In genomic region chr10:127715782-127716378, GRCh38 we compare ENCODE assay signal across 9 cellular contexts. TPM values are rescaled to one million over a fixed set of nuclear protein-coding genes. Genes with fewer than 3 reads are reported as not detected.
A peak's percentile ranks its signal among the peaks of the same experiment; 100 is the strongest.
DNase-seq lines count a peak whose midpoint lies in the region; TF ChIP-seq lines count a peak whose summit lies in the region.
"Had no signal": no experiment of that assay in that cellular context is flagged by ENCODE, and none has a peak within 500 bp of the region (broad histone marks: within the 10 kb centered on the region; RNA-seq: fewer than 3 reads in every experiment).

No MANE protein-coding gene starts in this region.

- no peak overlapping the region for H3K4me3 Mint-ChIP-seq in chondrocyte (ENCODE audit: unreplicated experiment)
- H3K4me3 Mint-ChIP-seq: T-cell had no signal

- no peak overlapping the region for H3K27ac Mint-ChIP-seq in chondrocyte (ENCODE audit: unreplicated experiment)
- H3K27ac Mint-ChIP-seq: T-cell had no signal

- no peaks in the 10 kb centered on the region for H3K9me2 ChIP-seq in DOHH2 (replicated peaks; ENCODE audit: control insufficient read depth, low read length)

- no peak overlapping the region for H3K27ac ChIP-seq in DOHH2 (ENCODE audit: low read depth, low read length)
- no peak overlapping the region for H3K27ac ChIP-seq in osteoblast (ENCODE audit: low read depth, low read length)
- no peak overlapping the region for H3K27ac ChIP-seq in vagina

- intact Hi-C loops in vagina (cut with DNase I): no loop called here

- no peaks in the 10 kb centered on the region for H3K4me1 Mint-ChIP-seq in chondrocyte (ENCODE audit: low read depth)
- H3K4me1 Mint-ChIP-seq: T-cell had no signal

- no peaks in the 10 kb centered on the region for H3K36me3 Mint-ChIP-seq in chondrocyte (ENCODE audit: low read depth)
- H3K36me3 Mint-ChIP-seq: T-cell had no signal

- H3K4me2 ChIP-seq in DOHH2 (ENCODE audit: low read length) (no peak overlapping the region), osteoblast (ENCODE audit: insufficient read depth, low read length) (no peak overlapping the region)

- no peaks in the 10 kb centered on the region for H3K9me3 Mint-ChIP-seq in chondrocyte (ENCODE audit: low read depth)
- H3K9me3 Mint-ChIP-seq: T-cell had no signal

- H3K4me3 ChIP-seq in DOHH2 (ENCODE audit: low read length): no peak overlapping the region
- no peak overlapping the region for H3K4me3 ChIP-seq in osteoblast (ENCODE audit: insufficient read depth, low read length)
- H3K4me3 ChIP-seq in HAP-1: no peak overlapping the region
- no peak overlapping the region for H3K4me3 ChIP-seq in vagina

- H3K27me3 ChIP-seq in DOHH2 (ENCODE audit: control insufficient read depth, low read length) (no peaks in the 10 kb centered on the region), osteoblast (ENCODE audit: insufficient read depth, low read length) (no peaks in the 10 kb centered on the region), HAP-1 (ENCODE audit: low read depth) (no peaks in the 10 kb centered on the region), vagina (no peaks in the 10 kb centered on the region)

- H3K4me1 ChIP-seq in DOHH2 (ENCODE audit: control insufficient read depth, low read length): no peaks in the 10 kb centered on the region
- no peaks in the 10 kb centered on the region for H3K4me1 ChIP-seq in osteoblast (ENCODE audit: insufficient read depth, low read length)
- no peaks in the 10 kb centered on the region for H3K4me1 ChIP-seq in HAP-1
- H3K4me1 ChIP-seq in vagina: no peaks in the 10 kb centered on the region

- DNase-seq in LoVo (ENCODE audit: low spot score) (peak; percentile 44), chondrocyte (ENCODE audit: low spot score) (no peak), osteoblast (ENCODE audit: insufficient read length, low spot score, missing footprints) (no peak), HAP-1 (ENCODE audit: low spot score in 2 of 2) (no peak), cortex of kidney (lab: John Stamatoyannopoulos, UW) (no peak), vagina (ENCODE audit: extremely low spot score in 2 of 2) (no peak), GM19238 (ENCODE audit: insufficient read length, low spot score) (no peak)
- DNase-seq: T-cell had no signal

- no peak overlapping the region for H2AFZ ChIP-seq in osteoblast (ENCODE audit: low read length)

- H4K20me1 ChIP-seq in DOHH2 (ENCODE audit: control insufficient read depth, insufficient read depth, low read depth, low read length): no peaks in the 10 kb centered on the region
- no peaks in the 10 kb centered on the region for H4K20me1 ChIP-seq in osteoblast (ENCODE audit: insufficient read depth, low read length)

- no peaks in the 10 kb centered on the region for H3K36me3 ChIP-seq in DOHH2 (ENCODE audit: control insufficient read depth, low read length)
- no peaks in the 10 kb centered on the region for H3K36me3 ChIP-seq in osteoblast (ENCODE audit: insufficient read depth, low read length)
- no peaks in the 10 kb centered on the region for H3K36me3 ChIP-seq in HAP-1 (replicated peaks)
- H3K36me3 ChIP-seq in vagina: no peaks in the 10 kb centered on the region

- H3K9me3 ChIP-seq in DOHH2 (ENCODE audit: control insufficient read depth, insufficient read depth, low read length) (no peaks in the 10 kb centered on the region), osteoblast (ENCODE audit: low read depth, low read length) (no peaks in the 10 kb centered on the region), HAP-1 (no peaks in the 10 kb centered on the region), vagina (no peaks in the 10 kb centered on the region)

- peaks cover 10% of the 10 kb centered on the region for H3K27me3 Mint-ChIP-seq in chondrocyte (ENCODE audit: low read depth)

- no peaks in the 10 kb centered on the region for H3F3A ChIP-seq in DOHH2 (ENCODE audit: control insufficient read depth, insufficient read depth)

- in situ Hi-C loops in HAP-1 (cut with MboI; ENCODE audit: low sequenced_read_pairs): loop anchor here (10.0 kb wide), 1 partner anchor 349 kb away; no protein-coding TSS in a partner anchor

- H3K79me2 ChIP-seq in DOHH2 (ENCODE audit: control insufficient read depth, low read length): no peaks in the 10 kb centered on the region
- H3K79me2 ChIP-seq in osteoblast (ENCODE audit: insufficient read depth, low read length): no peaks in the 10 kb centered on the region

- TF ChIP-seq CTCF in DOHH2 (IDR thresholded peaks at IDR 0.05; ENCODE audit: low read depth, low read length, poor library complexity, severe bottlenecking) (peak; percentile 56), chondrocyte (IDR thresholded peaks at IDR 0.05) (peak; percentile 81), osteoblast (IDR thresholded peaks at IDR 0.05; ENCODE audit: extremely low read depth, low read depth, low read length) (peak; percentile 26), vagina (IDR thresholded peaks at IDR 0.05) (no peak)

- TF ChIP-seq POLR2A in vagina (IDR thresholded peaks at IDR 0.05): no peak

RNA-seq across cellular contexts. Expression of gene FOXI2, which starts 21.1 kb away (rescaled TPM):
- total RNA-seq in chondrocyte (not detected in 3 replicates), osteoblast (not detected in 2 replicates), vagina (0.25 TPM)
- total RNA-seq: T-cell had no signal

Comparison
In these comparisons a context has a peak if more than half of its experiments do, and no peak if none do; other contexts are left out.
1. CTCF ChIP-seq: peak in DOHH2 (single experiment), chondrocyte (single experiment) and osteoblast (single experiment); none in vagina (0 of 3).